In genomic region chr2:63840785-63841253, GRCh38 we compare ENCODE assay signal across 8 cellular contexts.
A peak's percentile ranks its signal among the peaks of the same experiment; 100 is the strongest.
DNase-seq lines count a peak whose midpoint lies in the region; ATAC-seq and TF ChIP-seq lines count a peak whose summit lies in the region.

No MANE protein-coding gene starts in this region.

- peak; percentile 94 for ATAC-seq in GM19035 (IDR thresholded peaks at IDR 0.05; ENCODE audit: unreplicated experiment)
- ATAC-seq in HG03342 (IDR thresholded peaks at IDR 0.05; ENCODE audit: unreplicated experiment), result peak; percentile 93
- ATAC-seq in central memory CD8-positive, alpha-beta T cell (replicated peaks; ENCODE audit: extremely low read depth, poor library complexity, severe bottlenecking), result peak; percentile 92

- peak overlapping the region; percentile 97 for H3K4me3 Mint-ChIP-seq in central memory CD8-positive, alpha-beta T cell

- peak overlapping the region; percentile 84 for H3K4me3 ChIP-seq in AG10803 (ENCODE audit: low read length)

- H3K27ac Mint-ChIP-seq in central memory CD8-positive, alpha-beta T cell (ENCODE audit: low read depth), result peak overlapping the region; percentile 90

- peak; percentile 98 for DNase-seq in AG10803 (ENCODE audit: low read depth)
- peak; percentile 91 for DNase-seq in NCI-H345 treated with DMSO at 0.1 percent for 48 hours (lab: John Stamatoyannopoulos, UW; ENCODE audit: unreplicated experiment)
- peak; percentile 95 for DNase-seq in activated CD4-positive, CD25-positive, alpha-beta regulatory T cell treated with anti-CD3 and anti-CD28 coated beads, Interleukin-2, amount 50 U/mL, for 16 hours (ENCODE audit: low read depth, low spot score)
- DNase-seq in central memory CD8-positive, alpha-beta T cell (ENCODE audit: low spot score in 2 of 2), result peak; percentile 95
- peak; percentile 98 for DNase-seq in iris pigment epithelial cell (ENCODE audit: low read depth)
- peak; percentile 94 to 97 for DNase-seq in stimulated activated CD4-positive, alpha-beta T cell treated with anti-CD3 and anti-CD28 coated beads, Interleukin-12 subunit alpha, Interleukin-12 subunit beta, amount 100 ng/mL, for 24 hours (ENCODE audit: low read depth in 2 of 2)

- no peaks in the 10 kb centered on the region for H3K9me3 Mint-ChIP-seq in central memory CD8-positive, alpha-beta T cell

- H3K4me1 Mint-ChIP-seq in central memory CD8-positive, alpha-beta T cell, result peaks cover 44% of the 10 kb centered on the region

- peak; percentile 20; the same call in 1 of the 2 replicates for TF ChIP-seq CTCF in AG10803 (conservative IDR thresholded peaks at IDR 0.05; ENCODE audit: low read length)

- H3K36me3 Mint-ChIP-seq in central memory CD8-positive, alpha-beta T cell (ENCODE audit: insufficient read depth), result peaks cover 24% of the 10 kb centered on the region

- H3K27me3 Mint-ChIP-seq in central memory CD8-positive, alpha-beta T cell, result no peaks in the 10 kb centered on the region

Comparison
In these comparisons a context has a peak if more than half of its experiments do, and no peak if none do; other contexts are left out.
1. Peak in every context shown above with its lines: DNase-seq, ATAC-seq and H3K4me3 ChIP-seq.